14 cellular contexts compared by ENCODE assay signal in genomic region chr5:145500712-145501111, GRCh38.
DNase-seq lines count a peak whose midpoint lies in the region; ATAC-seq and TF ChIP-seq lines count a peak whose summit lies in the region.
"Had no signal": no experiment of that assay in that cellular context is flagged by ENCODE, and none has a peak within 500 bp of the region (broad histone marks: within the 10 kb centered on the region; RNA-seq: fewer than 3 reads in every experiment).

No MANE protein-coding gene starts in this region.

- CTCF ChIA-PET in IMR-90 (lab: Yijun Ruan, JAX), result no interaction called here
- CTCF ChIA-PET in PC-9 (lab: Charles Lee), result interaction anchor here (0.6 kb wide), 1 partner anchor 475 kb away, joined by 4 read pairs; no protein-coding TSS in a partner anchor

- H2BK120ac ChIP-seq in IMR-90 (ENCODE audit: low read depth, low read length) (peak overlapping the region; percentile 53; the same call in 1 of the 2 replicates), trophoblast cell (ENCODE audit: insufficient read depth, low read length, poor library complexity) (no peak overlapping the region)

- H3K79me1 ChIP-seq in IMR-90 (ENCODE audit: low read depth in 1 of 2, low read length in 2 of 2), result no peaks in the 10 kb centered on the region
- H3K79me1 ChIP-seq in trophoblast cell (ENCODE audit: low read length), result peaks cover 2% of the 10 kb centered on the region

- H3K56ac ChIP-seq in IMR-90 (ENCODE audit: extremely low read depth, insufficient read depth, low read length), result no peak overlapping the region

- no peak overlapping the region for H4K12ac ChIP-seq in trophoblast cell (ENCODE audit: low read depth, low read length)

- POLR2A ChIA-PET in IMR-90 (lab: Charles Lee; ENCODE audit: unreplicated experiment) (no interaction called here), PC-9 (lab: Charles Lee; ENCODE audit: unreplicated experiment) (no interaction called here)

- H3K4me2 ChIP-seq in IMR-90 (ENCODE audit: low read depth, low read length) (no peak overlapping the region), trophoblast cell (ENCODE audit: low read length) (no peak overlapping the region), PC-9 (no peak overlapping the region)
- H3K4me2 ChIP-seq: SK-N-SH had no signal

- dilution Hi-C loops in IMR-90 (cut with HindIII; ENCODE audit: low sequenced_read_pairs, unreplicated experiment), result no loop called here

- H3K27ac ChIP-seq in IMR-90 (ENCODE audit: insufficient read depth, low read length), result no peak overlapping the region
- no peak overlapping the region for H3K27ac ChIP-seq in trophoblast cell (ENCODE audit: low read depth, low read length)
- no peak overlapping the region for H3K27ac ChIP-seq in PC-9

- no peak for ATAC-seq in IMR-90 (ENCODE audit: low read depth)
- no peak for ATAC-seq in HG02884 (IDR thresholded peaks at IDR 0.05; ENCODE audit: unreplicated experiment)
- no peak for ATAC-seq in GM19023 (IDR thresholded peaks at IDR 0.05; ENCODE audit: unreplicated experiment)

- no peaks in the 10 kb centered on the region for H3K9me3 ChIP-seq in IMR-90 (ENCODE audit: control insufficient read depth, insufficient read depth, low read length)
- no peaks in the 10 kb centered on the region for H3K9me3 ChIP-seq in trophoblast cell (ENCODE audit: insufficient read depth, low read depth, low read length)
- H3K9me3 ChIP-seq in PC-9 (ENCODE audit: insufficient read depth, low read depth), result no peaks in the 10 kb centered on the region
- H3K9me3 ChIP-seq: HAP-1, SK-N-SH had no signal

- H3K4ac ChIP-seq in IMR-90 (ENCODE audit: low read depth, low read length) (peak overlapping the region; percentile 18), trophoblast cell (ENCODE audit: low read depth, low read length) (no peak overlapping the region)

- H3K27me3 ChIP-seq in IMR-90 (ENCODE audit: control insufficient read depth, insufficient read depth, low read length) (no peaks in the 10 kb centered on the region), trophoblast cell (ENCODE audit: insufficient read depth, low read length) (no peaks in the 10 kb centered on the region), PC-9 (ENCODE audit: insufficient read depth, low read depth) (no peaks in the 10 kb centered on the region)

- 80% methylated on average over 1 of the region's 4 CpGs; no CpG with 5 or more reads in 1 of the 2 experiments for WGBS in IMR-90 (ENCODE audit: extremely low coverage in 2 of 2, insufficient read length in 1 of 2), 2 experiments
- WGBS in trophoblast cell (ENCODE audit: extremely low coverage, insufficient coverage, insufficient read length), result no CpG with 5 or more reads among the region's 4 CpGs

- H4K20me1 ChIP-seq in IMR-90 (ENCODE audit: insufficient read depth, low read length), result no peaks in the 10 kb centered on the region
- H4K20me1 ChIP-seq in PC-9 (ENCODE audit: insufficient read depth), result no peaks in the 10 kb centered on the region

- H3K18ac ChIP-seq in IMR-90 (ENCODE audit: low read depth, low read length) (peak overlapping the region; percentile 28; the same call in 1 of the 2 replicates), trophoblast cell (ENCODE audit: low read length) (no peak overlapping the region)

- H3K36me3 ChIP-seq in IMR-90 (ENCODE audit: control insufficient read depth, insufficient read depth, low read length), result no peaks in the 10 kb centered on the region
- no peaks in the 10 kb centered on the region for H3K36me3 ChIP-seq in trophoblast cell (ENCODE audit: control insufficient read depth in 1 of 2, insufficient read depth in 2 of 2, low read length in 2 of 2)
- no peaks in the 10 kb centered on the region for H3K36me3 ChIP-seq in PC-9 (ENCODE audit: low read depth)
- H3K36me3 ChIP-seq: HAP-1 had no signal

- H3K9ac ChIP-seq in IMR-90 (ENCODE audit: low read depth, low read length) (no peak overlapping the region), trophoblast cell (ENCODE audit: low read length) (no peak overlapping the region)
- H3K9ac ChIP-seq: SK-N-SH had no signal

- intact Hi-C loops in IMR-90 (cut with micrococcal nuclease), result no loop called here
- intact Hi-C loops in PC-9 (cut with micrococcal nuclease; ENCODE audit: unreplicated experiment), result no loop called here

- H3K14ac ChIP-seq in IMR-90 (replicated peaks; ENCODE audit: low read depth, low read length) (0 out of 2 replicates have a peak overlapping the region, but pooled peaks have one; percentile 1), trophoblast cell (ENCODE audit: low read length) (no peak overlapping the region)

- H4K8ac ChIP-seq in IMR-90 (ENCODE audit: low read depth in 2 of 2, low read length in 2 of 2) (peak overlapping the region in 1 of 2 experiments; percentile 48; a peak in 1 of 4 replicates), trophoblast cell (ENCODE audit: low read depth, low read length) (no peak overlapping the region)

- no peak overlapping the region for H3K23ac ChIP-seq in IMR-90 (ENCODE audit: low read depth, low read length)
- H3K23ac ChIP-seq in trophoblast cell (ENCODE audit: low read length), result no peak overlapping the region

- H2AFZ ChIP-seq in IMR-90 (replicated peaks; ENCODE audit: low read length, poor library complexity), result no peak overlapping the region
- H2AFZ ChIP-seq in trophoblast cell (ENCODE audit: insufficient read depth, low read length, poor library complexity), result no peak overlapping the region
- no peak overlapping the region for H2AFZ ChIP-seq in PC-9

- in situ Hi-C loops in IMR-90 (cut with MboI; ENCODE audit: low sequenced_read_pairs), result no loop called here

- peak overlapping the region; percentile 22; the same call in 1 of the 2 replicates for H2AK5ac ChIP-seq in IMR-90 (ENCODE audit: low read depth, low read length)
- peak overlapping the region; percentile 3 for H2AK5ac ChIP-seq in trophoblast cell (ENCODE audit: low read length)

- no peak overlapping the region for H2BK12ac ChIP-seq in trophoblast cell (ENCODE audit: low read length)

- H3K9me2 ChIP-seq in PC-9 (ENCODE audit: insufficient read depth), result peaks cover 3% of the 10 kb centered on the region; the same call in 1 of the 2 replicates
- H3K9me2 ChIP-seq: SK-N-SH had no signal

- H3K79me2 ChIP-seq in trophoblast cell (ENCODE audit: control insufficient read depth, insufficient read depth, low read length, poor library complexity), result no peaks in the 10 kb centered on the region
- no peaks in the 10 kb centered on the region for H3K79me2 ChIP-seq in PC-9 (ENCODE audit: low read depth)

- peak overlapping the region; percentile 38 for H4K91ac ChIP-seq in IMR-90 (ENCODE audit: insufficient read depth, low read depth, low read length)
- H4K91ac ChIP-seq in trophoblast cell (ENCODE audit: low read depth, low read length), result no peak overlapping the region

- H2BK5ac ChIP-seq in IMR-90 (ENCODE audit: low read depth, low read length, poor library complexity, severe bottlenecking) (peak overlapping the region; percentile 27), trophoblast cell (ENCODE audit: low read depth, low read length, poor library complexity) (no peak overlapping the region)

- BruUV-seq in IMR-90 (replicated peaks; lab: Mats Ljungman, UMichigan) (no TSS peak), PC-9 (replicated peaks; lab: Mats Ljungman, UMichigan) (no TSS peak)

- DNase-seq in IMR-90 (no peak), kidney tubule cell (ENCODE audit: low spot score) (peak; percentile 48), trophoblast cell (no peak), PC-9 (no peak), SHP77 treated with DMSO at 0.1 percent for 48 hours (lab: John Stamatoyannopoulos, UW) (no peak)
- DNase-seq: C1 segment of cervical spinal cord, DMS79 treated with DMSO at 0.1 percent for 48 hours, NCI-H1105, NCI-H1694 treated with DMSO at 0.1 percent for 48 hours, SHP77, SK-N-SH had no signal

- no peak for TF ChIP-seq CTCF in IMR-90 (conservative IDR thresholded peaks at IDR 0.05; ENCODE audit: low read depth, low read length)
- TF ChIP-seq CTCF in PC-9 (conservative IDR thresholded peaks at IDR 0.05), result no peak

- H3K4me1 ChIP-seq in IMR-90 (ENCODE audit: control insufficient read depth, insufficient read depth, low read length) (peaks cover 1% of the 10 kb centered on the region; the same call in 1 of the 2 replicates), trophoblast cell (ENCODE audit: control insufficient read depth in 1 of 2, insufficient read depth in 2 of 2, low read length in 2 of 2) (peaks cover 2 to 4% of the 10 kb centered on the region in 2 experiments), PC-9 (replicated peaks; ENCODE audit: insufficient read depth) (peaks cover 8% of the 10 kb centered on the region)

- no peak for TF ChIP-seq POLR2A in IMR-90 (IDR thresholded peaks at IDR 0.05; ENCODE audit: low read depth, low read length)

- peak overlapping the region; percentile 84; the same call in 1 of the 2 replicates for H4K5ac ChIP-seq in IMR-90 (ENCODE audit: low read depth, low read length)

- no peaks in the 10 kb centered on the region for H3K9me1 ChIP-seq in IMR-90 (ENCODE audit: insufficient read depth, low read length)

- H3F3A ChIP-seq in PC-9 (ENCODE audit: insufficient read depth, low read depth), result no peaks in the 10 kb centered on the region

- H2BK15ac ChIP-seq in IMR-90 (ENCODE audit: low read depth, low read length), result peak overlapping the region; percentile 48; the same call in 2 of the 3 replicates

- H3K4me3 ChIP-seq in IMR-90 (ENCODE audit: insufficient read depth, low read depth, low read length), result no peak overlapping the region
- no peak overlapping the region for H3K4me3 ChIP-seq in trophoblast cell (ENCODE audit: low read depth, low read length)
- no peak overlapping the region for H3K4me3 ChIP-seq in PC-9
- H3K4me3 ChIP-seq: HAP-1 had no signal

- H2BK20ac ChIP-seq in IMR-90 (ENCODE audit: low read depth, low read length), result no peak overlapping the region

- TF ChIP-seq RAD21 in IMR-90 (IDR thresholded peaks at IDR 0.05; ENCODE audit: low read length), result no peak

- no peak overlapping the region for H2AK9ac ChIP-seq in IMR-90 (replicated peaks; ENCODE audit: low read depth, low read length, poor library complexity)

TF ChIP-seq in IMR-90, 13 proteins besides CTCF, POLR2A, EP300 and RAD21:
- no peak for TF ChIP-seq ELK1 (IDR thresholded peaks at IDR 0.05; ENCODE audit: borderline replicate concordance, low read depth, low read length)
- no peak for TF ChIP-seq FOS (IDR thresholded peaks at IDR 0.05; ENCODE audit: low read depth, low read length)
